Comparison of ENCODE assay signal across 8 cellular contexts in genomic region chr7:152025937-152026890, GRCh38. TPM values are rescaled to one million over a fixed set of nuclear protein-coding genes. Genes with fewer than 3 reads are reported as not detected.
DNase-seq lines count a peak whose midpoint lies in the region; ATAC-seq and TF ChIP-seq lines count a peak whose summit lies in the region.

No MANE protein-coding gene starts in this region.

- no peak overlapping the region for H3K27ac Mint-ChIP-seq in endothelial cell (ENCODE audit: unreplicated experiment)

- peak overlapping the region; percentile 74 for H3K9ac ChIP-seq in ES-I3 (ENCODE audit: low read depth, low read length)
- H3K9ac ChIP-seq in NT2/D1 (ENCODE audit: insufficient read length, low read depth), result peak overlapping the region; percentile 76

- no peak for TF ChIP-seq POLR2A in ovary (IDR thresholded peaks at IDR 0.05)

- H3K27me3 ChIP-seq in NT2/D1 (ENCODE audit: insufficient read depth, insufficient read length) (no peaks in the 10 kb centered on the region), ovary (no peaks in the 10 kb centered on the region)

- H3K36me3 ChIP-seq in ES-I3 (ENCODE audit: insufficient read depth, low read length) (no peaks in the 10 kb centered on the region), NT2/D1 (ENCODE audit: insufficient read depth, insufficient read length, low read length) (peaks cover 12% of the 10 kb centered on the region), ovary (no peaks in the 10 kb centered on the region)

- H3K4me1 ChIP-seq in ES-I3 (ENCODE audit: insufficient read depth, low read length) (peaks cover 6% of the 10 kb centered on the region), NT2/D1 (ENCODE audit: insufficient read depth, insufficient read length) (no peaks in the 10 kb centered on the region), ovary (ENCODE audit: insufficient read depth) (peaks cover 3% of the 10 kb centered on the region)

- TF ChIP-seq CTCF in endothelial cell (IDR thresholded peaks at IDR 0.05; ENCODE audit: unreplicated experiment) (no peak), ovary (IDR thresholded peaks at IDR 0.05) (peak in 1 of 3 donors; percentile 3)

- H3K9me3 Mint-ChIP-seq in endothelial cell (ENCODE audit: unreplicated experiment), result no peaks in the 10 kb centered on the region

- H3K4me1 Mint-ChIP-seq in endothelial cell (ENCODE audit: unreplicated experiment), result peaks cover 7% of the 10 kb centered on the region

- no peaks in the 10 kb centered on the region for H3K9me3 ChIP-seq in ES-I3 (ENCODE audit: control insufficient read depth, insufficient read depth, low read length)
- peaks cover 12% of the 10 kb centered on the region; the same call in 1 of the 2 replicates for H3K9me3 ChIP-seq in NT2/D1 (ENCODE audit: insufficient read depth, low read length)
- H3K9me3 ChIP-seq in ovary, result no peaks in the 10 kb centered on the region

- DNase-seq in NT2/D1 (ENCODE audit: low read depth, low spot score), result no peak
- no peak for DNase-seq in endothelial cell (ENCODE audit: low spot score)
- DNase-seq in ovary, result no peak
- DNase-seq in mucosa of gallbladder (ENCODE audit: low spot score), result no peak
- no peak for DNase-seq in NCI-H2081 (lab: John Stamatoyannopoulos, UW)

- H3K4me3 Mint-ChIP-seq in endothelial cell (ENCODE audit: unreplicated experiment), result peak overlapping the region; percentile 90

- H3K4me3 ChIP-seq in NT2/D1 (ENCODE audit: insufficient read length, low read depth), result peak overlapping the region; percentile 71
- peak overlapping the region; percentile 44 for H3K4me3 ChIP-seq in ovary

- intact Hi-C loops in ovary (cut with DNase I), result loop anchor here in 1 of 4 donors (10.0 kb wide), 1 partner anchor 151 kb away; the partner anchor contains the start of gene PRKAG2

- peaks cover 12% of the 10 kb centered on the region for H3K36me3 Mint-ChIP-seq in endothelial cell (ENCODE audit: low read depth, unreplicated experiment)

- peak overlapping the region; percentile 70 to 79 for H3K27ac ChIP-seq in ovary

- ATAC-seq in HG03432 (IDR thresholded peaks at IDR 0.05; ENCODE audit: unreplicated experiment) (no peak), HG03378 (IDR thresholded peaks at IDR 0.05; ENCODE audit: unreplicated experiment) (no peak)

- no peak for TF ChIP-seq EP300 in ovary (IDR thresholded peaks at IDR 0.05)

- 10 to 17% (median 14%) methylated on average over 24 to 41 of the region's 41 CpGs for whole genome bisulfite sequencing in ovary, 3 donors

- peaks cover 5% of the 10 kb centered on the region for H3K27me3 Mint-ChIP-seq in endothelial cell (ENCODE audit: unreplicated experiment)

RNA-seq across cellular contexts. Expression of gene GALNT11, which starts 0.7 kb away (rescaled TPM):
- 21.2 TPM for total RNA-seq in endothelial cell (ENCODE audit: unreplicated experiment)
- total RNA-seq in ovary, result 10 to 100 TPM; 20.1 to 39.8 (median 34.3) TPM
- 10 to 100 TPM; 28.5 to 57.6 TPM for polyA plus RNA-seq in ovary
- 35.7 TPM for total RNA-seq in mucosa of gallbladder
